ENCODE assay signal across 1 cellular context in the genomic region with DNA sequence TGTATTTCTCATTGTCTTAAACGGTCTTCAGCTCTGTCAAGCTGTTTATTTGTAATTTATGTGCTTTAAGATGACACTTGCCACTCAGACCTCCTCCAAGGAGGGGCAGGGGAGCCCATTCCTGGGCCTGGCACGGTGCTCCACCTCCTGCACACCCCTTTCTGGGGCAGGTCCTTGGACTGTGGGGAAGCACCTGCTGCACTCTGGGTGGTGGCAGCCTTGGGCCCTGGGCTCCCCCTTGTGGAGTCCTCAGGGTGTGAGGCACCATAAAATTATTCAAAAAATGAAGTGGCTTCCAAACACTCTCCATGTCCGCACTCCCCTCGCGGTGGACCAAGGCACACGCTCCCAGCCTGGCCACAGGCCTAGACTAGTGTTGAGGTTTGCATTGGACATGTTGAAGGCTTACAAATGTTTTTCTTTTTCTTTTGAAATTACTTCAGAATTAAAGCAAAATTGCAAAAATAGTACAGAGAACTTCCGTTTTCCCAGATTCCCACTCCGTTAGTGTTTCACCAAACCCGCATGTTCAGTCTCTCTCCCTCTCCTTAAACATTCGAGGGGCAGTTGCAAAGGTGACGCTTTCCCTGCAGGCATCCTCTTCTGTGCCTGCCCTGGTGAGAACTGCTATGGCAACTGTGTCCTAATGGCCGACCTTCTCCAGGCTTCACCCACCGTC.
TF ChIP-seq lines count a peak whose summit lies in the region.

No MANE protein-coding gene starts in this region.

TF ChIP-seq in GM23338, 12 proteins besides CTCF, POLR2A, EP300 and RAD21:
- TF ChIP-seq, protein P1, sequence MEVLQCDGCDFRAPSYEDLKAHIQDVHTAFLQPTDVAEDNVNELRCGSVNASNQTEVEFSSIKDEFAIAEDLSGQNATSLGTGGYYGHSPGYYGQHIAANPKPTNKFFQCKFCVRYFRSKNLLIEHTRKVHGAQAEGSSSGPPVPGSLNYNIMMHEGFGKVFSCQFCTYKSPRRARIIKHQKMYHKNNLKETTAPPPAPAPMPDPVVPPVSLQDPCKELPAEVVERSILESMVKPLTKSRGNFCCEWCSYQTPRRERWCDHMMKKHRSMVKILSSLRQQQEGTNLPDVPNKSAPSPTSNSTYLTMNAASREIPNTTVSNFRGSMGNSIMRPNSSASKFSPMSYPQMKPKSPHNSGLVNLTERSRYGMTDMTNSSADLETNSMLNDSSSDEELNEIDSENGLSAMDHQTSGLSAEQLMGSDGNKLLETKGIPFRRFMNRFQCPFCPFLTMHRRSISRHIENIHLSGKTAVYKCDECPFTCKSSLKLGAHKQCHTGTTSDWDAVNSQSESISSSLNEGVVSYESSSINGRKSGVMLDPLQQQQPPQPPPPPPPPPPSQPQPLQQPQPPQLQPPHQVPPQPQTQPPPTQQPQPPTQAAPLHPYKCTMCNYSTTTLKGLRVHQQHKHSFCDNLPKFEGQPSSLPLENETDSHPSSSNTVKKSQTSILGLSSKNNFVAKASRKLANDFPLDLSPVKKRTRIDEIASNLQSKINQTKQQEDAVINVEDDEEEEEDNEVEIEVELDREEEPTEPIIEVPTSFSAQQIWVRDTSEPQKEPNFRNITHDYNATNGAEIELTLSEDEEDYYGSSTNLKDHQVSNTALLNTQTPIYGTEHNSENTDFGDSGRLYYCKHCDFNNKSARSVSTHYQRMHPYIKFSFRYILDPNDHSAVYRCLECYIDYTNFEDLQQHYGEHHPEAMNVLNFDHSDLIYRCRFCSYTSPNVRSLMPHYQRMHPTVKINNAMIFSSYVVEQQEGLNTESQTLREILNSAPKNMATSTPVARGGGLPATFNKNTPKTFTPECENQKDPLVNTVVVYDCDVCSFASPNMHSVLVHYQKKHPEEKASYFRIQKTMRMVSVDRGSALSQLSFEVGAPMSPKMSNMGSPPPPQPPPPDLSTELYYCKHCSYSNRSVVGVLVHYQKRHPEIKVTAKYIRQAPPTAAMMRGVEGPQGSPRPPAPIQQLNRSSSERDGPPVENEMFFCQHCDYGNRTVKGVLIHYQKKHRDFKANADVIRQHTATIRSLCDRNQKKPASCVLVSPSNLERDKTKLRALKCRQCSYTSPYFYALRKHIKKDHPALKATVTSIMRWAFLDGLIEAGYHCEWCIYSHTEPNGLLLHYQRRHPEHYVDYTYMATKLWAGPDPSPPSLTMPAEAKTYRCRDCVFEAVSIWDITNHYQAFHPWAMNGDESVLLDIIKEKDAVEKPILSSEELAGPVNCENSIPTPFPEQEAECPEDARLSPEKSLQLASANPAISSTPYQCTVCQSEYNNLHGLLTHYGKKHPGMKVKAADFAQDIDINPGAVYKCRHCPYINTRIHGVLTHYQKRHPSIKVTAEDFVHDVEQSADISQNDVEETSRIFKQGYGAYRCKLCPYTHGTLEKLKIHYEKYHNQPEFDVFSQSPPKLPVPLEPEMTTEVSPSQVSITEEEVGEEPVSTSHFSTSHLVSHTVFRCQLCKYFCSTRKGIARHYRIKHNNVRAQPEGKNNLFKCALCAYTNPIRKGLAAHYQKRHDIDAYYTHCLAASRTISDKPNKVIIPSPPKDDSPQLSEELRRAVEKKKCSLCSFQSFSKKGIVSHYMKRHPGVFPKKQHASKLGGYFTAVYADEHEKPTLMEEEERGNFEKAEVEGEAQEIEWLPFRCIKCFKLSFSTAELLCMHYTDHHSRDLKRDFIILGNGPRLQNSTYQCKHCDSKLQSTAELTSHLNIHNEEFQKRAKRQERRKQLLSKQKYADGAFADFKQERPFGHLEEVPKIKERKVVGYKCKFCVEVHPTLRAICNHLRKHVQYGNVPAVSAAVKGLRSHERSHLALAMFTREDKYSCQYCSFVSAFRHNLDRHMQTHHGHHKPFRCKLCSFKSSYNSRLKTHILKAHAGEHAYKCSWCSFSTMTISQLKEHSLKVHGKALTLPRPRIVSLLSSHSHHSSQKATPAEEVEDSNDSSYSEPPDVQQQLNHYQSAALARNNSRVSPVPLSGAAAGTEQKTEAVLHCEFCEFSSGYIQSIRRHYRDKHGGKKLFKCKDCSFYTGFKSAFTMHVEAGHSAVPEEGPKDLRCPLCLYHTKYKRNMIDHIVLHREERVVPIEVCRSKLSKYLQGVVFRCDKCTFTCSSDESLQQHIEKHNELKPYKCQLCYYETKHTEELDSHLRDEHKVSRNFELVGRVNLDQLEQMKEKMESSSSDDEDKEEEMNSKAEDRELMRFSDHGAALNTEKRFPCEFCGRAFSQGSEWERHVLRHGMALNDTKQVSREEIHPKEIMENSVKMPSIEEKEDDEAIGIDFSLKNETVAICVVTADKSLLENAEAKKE (CRISPR knock-in tag; IDR thresholded peaks at IDR 0.05): no peak
- TF ChIP-seq NANOG (IDR thresholded peaks at IDR 0.05; ENCODE audit: borderline replicate concordance) (no peak), JUNB (IDR thresholded peaks at IDR 0.05; ENCODE audit: unreplicated experiment) (no peak), EZH2 (IDR thresholded peaks at IDR 0.05; ENCODE audit: low read depth, unreplicated experiment) (no peak), EZH2phosphoT487 (IDR thresholded peaks at IDR 0.05; ENCODE audit: unreplicated experiment) (no peak)
